11 cellular contexts compared by ENCODE assay signal in the genomic region with DNA sequence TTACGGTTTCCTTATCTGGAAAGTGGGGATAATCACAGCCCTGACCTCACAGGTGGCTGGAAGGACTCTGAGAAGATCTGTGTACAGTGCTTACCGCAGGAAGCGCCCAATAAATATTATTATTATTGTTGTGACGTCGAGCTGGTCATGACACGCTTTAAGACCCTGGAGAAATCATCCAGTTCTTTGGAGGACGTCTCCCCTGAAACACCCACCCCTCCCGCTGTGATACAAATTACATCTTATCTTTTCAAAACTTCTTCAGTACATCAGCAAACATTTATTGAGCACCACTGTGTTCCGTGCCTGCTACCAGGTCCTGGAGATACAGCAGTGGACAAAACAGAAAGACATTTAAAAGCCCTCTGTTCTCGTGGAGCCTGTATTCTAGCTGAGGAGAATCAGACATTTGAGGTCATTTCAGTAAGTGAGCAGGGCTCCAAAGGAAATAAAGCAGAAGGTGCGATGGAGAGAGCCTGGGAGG.
DNase-seq lines count a peak whose midpoint lies in the region; ATAC-seq, FAIRE-seq and TF ChIP-seq lines count a peak whose summit lies in the region.
"Had no signal": no experiment of that assay in that cellular context is flagged by ENCODE, and none has a peak within 500 bp of the region (broad histone marks: within the 10 kb centered on the region; RNA-seq: fewer than 3 reads in every experiment).

No MANE protein-coding gene starts in this region.

- peaks cover 22 to 35% of the 10 kb centered on the region in 2 experiments for H3K4me1 ChIP-seq in K562 (replicated peaks in 1 of 2; ENCODE audit: control insufficient read depth in 2 of 2, insufficient read depth in 2 of 2, low read length in 2 of 2)
- H3K4me1 ChIP-seq in skeletal muscle tissue (ENCODE audit: control insufficient read depth in 3 of 3, insufficient read depth in 3 of 3, low read length in 3 of 3), result peaks cover 57 to 62% (median 58%) of the 10 kb centered on the region in 3 donors

- H3K27me3 ChIP-seq in K562 (ENCODE audit: control insufficient read depth in 2 of 2, insufficient read depth in 2 of 2, low read length in 2 of 2) (no peaks in the 10 kb centered on the region), skeletal muscle tissue (ENCODE audit: control insufficient read depth in 3 of 3, insufficient read depth in 3 of 3, low read length in 3 of 3) (no peaks in the 10 kb centered on the region)

- peak overlapping the region in 1 of 2 experiments; percentile 78; a peak in 1 of 4 replicates for H3K9ac ChIP-seq in K562 (ENCODE audit: insufficient read depth in 1 of 2, low read depth in 2 of 2, low read length in 2 of 2)
- peak overlapping the region; percentile 5 to 64 (median 33) for H3K9ac ChIP-seq in skeletal muscle tissue (ENCODE audit: low read depth in 1 of 3, low read length in 3 of 3)

- no peak overlapping the region for H3K27ac Mint-ChIP-seq in activated CD4-positive, alpha-beta T cell treated with anti-CD3 and anti-CD28 coated beads, Interleukin-2, amount 10 ng/mL, durations not matched to agents 24 days and 14 days
- peak overlapping the region in 3 of 6 donors; percentile 58 to 77 (median 67) for H3K27ac Mint-ChIP-seq in immature natural killer cell

- 28% methylated on average over 11 of the region's 11 CpGs for WGBS in K562 (ENCODE audit: insufficient coverage, low coverage, missing lambda C conversion rate)

- TF ChIP-seq RAD21 in K562 (CRISPR knock-in tag; conservative IDR thresholded peaks at IDR 0.05 in 1 of 2, IDR thresholded peaks at IDR 0.05 in 1 of 2), result no peak

- BruUV-seq in K562 (replicated peaks; lab: Mats Ljungman, UMichigan), result no TSS peak

- no peaks in the 10 kb centered on the region for H4K20me1 ChIP-seq in K562 (replicated peaks; ENCODE audit: control insufficient read depth, insufficient read depth, low read length)

- no peaks in the 10 kb centered on the region for H3K79me2 ChIP-seq in K562 (ENCODE audit: control insufficient read depth, insufficient read depth, low read length)

- TF ChIP-seq CTCF in K562 (IDR thresholded peaks at IDR 0.05 in 2 of 3, conservative IDR thresholded peaks at IDR 0.05 in 1 of 3; ENCODE audit: insufficient read depth in 2 of 3, low read depth in 1 of 3, low read length in 3 of 3), result no peak

- H3K27me3 Mint-ChIP-seq in activated CD4-positive, alpha-beta T cell treated with anti-CD3 and anti-CD28 coated beads, Interleukin-2, amount 10 ng/mL, durations not matched to agents 24 days and 14 days, result peaks cover 15% of the 10 kb centered on the region
- peaks cover 9 to 11% (median 10%) of the 10 kb centered on the region in 3 donors for H3K27me3 Mint-ChIP-seq in immature natural killer cell (ENCODE audit: low read depth in 3 of 3)

- in situ Hi-C loops in K562 (cut with MboI), result no loop called here

- H2AFZ ChIP-seq in K562 (ENCODE audit: low read depth, low read length), result no peak overlapping the region

- no peaks in the 10 kb centered on the region for H3K9me3 Mint-ChIP-seq in activated CD4-positive, alpha-beta T cell treated with anti-CD3 and anti-CD28 coated beads, Interleukin-2, amount 10 ng/mL, durations not matched to agents 24 days and 14 days
- no peaks in the 10 kb centered on the region for H3K9me3 Mint-ChIP-seq in immature natural killer cell

- H3K36me3 Mint-ChIP-seq in activated CD4-positive, alpha-beta T cell treated with anti-CD3 and anti-CD28 coated beads, Interleukin-2, amount 10 ng/mL, durations not matched to agents 24 days and 14 days (ENCODE audit: low read depth), result no peaks in the 10 kb centered on the region
- H3K36me3 Mint-ChIP-seq in immature natural killer cell, result no peaks in the 10 kb centered on the region

- no peak for TF ChIP-seq EP300 in K562 (IDR thresholded peaks at IDR 0.05; ENCODE audit: low read length)

- H3K9me3 ChIP-seq in K562 (replicated peaks; ENCODE audit: control insufficient read depth, insufficient read depth, low read depth, low read length) (no peaks in the 10 kb centered on the region), skeletal muscle tissue (ENCODE audit: control insufficient read depth in 3 of 3, low read length in 3 of 3) (no peaks in the 10 kb centered on the region)

- no peak overlapping the region for H3K4me3 Mint-ChIP-seq in activated CD4-positive, alpha-beta T cell treated with anti-CD3 and anti-CD28 coated beads, Interleukin-2, amount 10 ng/mL, durations not matched to agents 24 days and 14 days
- peak overlapping the region in 2 of 5 donors; percentile 26 to 33 for H3K4me3 Mint-ChIP-seq in immature natural killer cell

- H3K27ac ChIP-seq in K562 (ENCODE audit: extremely low read depth, low read depth, low read length) (no peak overlapping the region), skeletal muscle tissue (ENCODE audit: low read depth, low read length) (peak overlapping the region; percentile 88)

- DNase-seq in HCEC 1CT (peak; percentile 42), K562 (ENCODE audit: extremely low read depth in 1 of 4, low spot score in 3 of 4) (no peak), iris pigment epithelial cell (ENCODE audit: low read depth) (peak; percentile 74), immature natural killer cell (no peak)
- DNase-seq in activated CD4-positive, alpha-beta T cell treated with anti-CD3 and anti-CD28 coated beads, Interleukin-2, amount 10 ng/mL, durations not matched to agents 24 days and 14 days, result no peak
- no peak for DNase-seq in activated CD8-positive, alpha-beta memory T cell treated with anti-CD3 and anti-CD28 coated beads, Interleukin-2, amount 50 U/mL, for 4 hours
- DNase-seq: activated naive CD4-positive, alpha-beta T cell; DMS79 treated with DMSO at 0.1 percent for 48 hours; T-helper 9 cell had no signal

- H3K4me3 ChIP-seq in K562 (no peak overlapping the region), skeletal muscle tissue (ENCODE audit: low read length in 3 of 3) (no peak overlapping the region)

- H3K36me3 ChIP-seq in K562 (ENCODE audit: control insufficient read depth, insufficient read depth, low read length), result no peaks in the 10 kb centered on the region
- H3K36me3 ChIP-seq in skeletal muscle tissue (ENCODE audit: control insufficient read depth in 3 of 3, insufficient read depth in 3 of 3, low read length in 3 of 3), result no peaks in the 10 kb centered on the region

- H3K4me2 ChIP-seq in K562 (ENCODE audit: insufficient read depth, low read length), result no peak overlapping the region

- no peaks in the 10 kb centered on the region for H3K4me1 Mint-ChIP-seq in activated CD4-positive, alpha-beta T cell treated with anti-CD3 and anti-CD28 coated beads, Interleukin-2, amount 10 ng/mL, durations not matched to agents 24 days and 14 days
- peaks cover 19 to 25% of the 10 kb centered on the region in 2 donors for H3K4me1 Mint-ChIP-seq in immature natural killer cell

- peak; percentile 62 for FAIRE-seq in K562 (lab: Jason Lieb, UNC)

- H3K9me1 ChIP-seq in K562 (ENCODE audit: control insufficient read depth, insufficient read depth, low read length), result no peaks in the 10 kb centered on the region

- TF ChIP-seq POLR2A in K562 (conservative IDR thresholded peaks at IDR 0.05), result no peak

- POLR2A ChIA-PET in K562 (lab: Yijun Ruan, JAX), result no interaction called here

- no peak for ATAC-seq in K562
- no peak for ATAC-seq in GM21515 (IDR thresholded peaks at IDR 0.05; ENCODE audit: unreplicated experiment)

- intact Hi-C loops in K562 (cut with micrococcal nuclease), result no loop called here
- intact Hi-C loops in activated CD4-positive, alpha-beta T cell treated with anti-CD3 and anti-CD28 coated beads, Interleukin-2, amount 10 ng/mL, durations not matched to agents 24 days and 14 days (cut with micrococcal nuclease), result no loop called here

- CTCF ChIA-PET in K562 (lab: Yijun Ruan, JAX; ENCODE audit: low intra/inter-chr PET ratio), result no interaction called here

TF ChIP-seq in K562, 482 proteins besides CTCF, POLR2A, EP300 and RAD21:
- TF ChIP-seq JUN (IDR thresholded peaks at IDR 0.05; ENCODE audit: borderline replicate concordance, low read depth, low read length) (no peak), JUN (CRISPR knock-in tag; IDR thresholded peaks at IDR 0.05; ENCODE audit: borderline replicate concordance) (no peak), MYBL2 (IDR thresholded peaks at IDR 0.05; ENCODE audit: low read depth) (no peak), MYBL2 (CRISPR knock-in tag; IDR thresholded peaks at IDR 0.05; ENCODE audit: borderline replicate concordance) (no peak), ZNF780A (CRISPR knock-in tag; IDR thresholded peaks at IDR 0.05) (no peak), RCOR1 (IDR thresholded peaks at IDR 0.05; ENCODE audit: borderline replicate concordance in 1 of 2, low read depth in 2 of 2, low read length in 2 of 2) (peak in 1 of 2 experiments; percentile 60; a peak in 1 of 4 replicates), CREM (IDR thresholded peaks at IDR 0.05; ENCODE audit: low read depth) (0 out of 2 replicates have a peak, but pooled peaks have one; percentile 12), EZH2 (IDR thresholded peaks at IDR 0.05; ENCODE audit: borderline replicate concordance, low read depth, low read length) (no peak), ZNF79 (CRISPR knock-in tag; IDR thresholded peaks at IDR 0.05; ENCODE audit: low read depth) (no peak), KDM1A (IDR thresholded peaks at IDR 0.05) (peak; percentile 1 to 62; a peak in 2 of 4 replicates), ATF1 (CRISPR knock-in tag; IDR thresholded peaks at IDR 0.05) (no peak), ATF1 (tag; IDR thresholded peaks at IDR 0.05) (peak; percentile 14), MEF2A (IDR thresholded peaks at IDR 0.05; ENCODE audit: control insufficient read depth, low read depth, low read length) (no peak), RUNX1 (IDR thresholded peaks at IDR 0.05; ENCODE audit: low read depth) (no peak), HDAC1 (IDR thresholded peaks at IDR 0.05) (0 out of 4 replicates have a peak, but pooled peaks of 1 of the 2 experiments have one; percentile 19), ELF4 (CRISPR knock-in tag; IDR thresholded peaks at IDR 0.05) (no peak), RBM17 (IDR thresholded peaks at IDR 0.05; ENCODE audit: borderline replicate concordance, low read depth, low read length) (no peak), ZKSCAN8 (CRISPR knock-in tag; IDR thresholded peaks at IDR 0.05) (peak; percentile 97)

Comparison
In these comparisons a context has a peak if more than half of its experiments do, and no peak if none do; other contexts are left out.
1. DNase-seq: peak in HCEC 1CT (single experiment) and iris pigment epithelial cell (single experiment); none in K562 (0 of 4), activated CD4-positive, alpha-beta T cell treated with anti-CD3 and anti-CD28 coated beads, Interleukin-2, amount 10 ng/mL, durations not matched to agents 24 days and 14 days (single experiment), activated CD8-positive, alpha-beta memory T cell treated with anti-CD3 and anti-CD28 coated beads, Interleukin-2, amount 50 U/mL, for 4 hours (single experiment) and immature natural killer cell (0 of 3).